ENCODE assay signal across 14 cellular contexts in genomic region chr3:98972155-98972554, GRCh38.
DNase-seq lines count a peak whose midpoint lies in the region; ATAC-seq, FAIRE-seq and TF ChIP-seq lines count a peak whose summit lies in the region.
"Had no signal": no experiment of that assay in that cellular context is flagged by ENCODE, and none has a peak within 500 bp of the region (broad histone marks: within the 10 kb centered on the region; RNA-seq: fewer than 3 reads in every experiment).

No MANE protein-coding gene starts in this region.

- peaks cover 1% of the 10 kb centered on the region for H3K27me3 Mint-ChIP-seq in mesothelial cell of epicardium (ENCODE audit: low read depth)

- H3K9me3 Mint-ChIP-seq in mesothelial cell of epicardium = peaks cover 7% of the 10 kb centered on the region
- H3K9me3 Mint-ChIP-seq: stimulated activated naive CD8-positive, alpha-beta T cell treated with anti-CD3 and anti-CD28 coated beads, Interleukin-15, Interleukin-2, amounts not matched to agents 100 ng/mL and 50 ng/mL, for 24 hours had no signal

- no peak for FAIRE-seq in frontal cortex (lab: Jason Lieb, UNC)
- FAIRE-seq: GM12892 had no signal

- DNase-seq in COLO829 (ENCODE audit: low spot score) (peak; percentile 70), NCI-H226 (peak; percentile 93), choroid plexus epithelial cell (ENCODE audit: low read depth) (peak; percentile 95), mesothelial cell of epicardium (ENCODE audit: low spot score in 2 of 2, unreplicated experiment in 2 of 2) (no peak), frontal cortex (ENCODE audit: low spot score in 2 of 2) (no peak), NCI-H1048 (lab: John Stamatoyannopoulos, UW) (no peak), NCI-H2171 treated with DMSO at 0.1 percent for 48 hours (lab: John Stamatoyannopoulos, UW) (no peak)
- DNase-seq: Caco-2; hippocampal formation; NCI-H187 treated with DMSO at 0.1 percent for 48 hours; stimulated activated CD4-positive, alpha-beta T cell treated with anti-CD3 and anti-CD28 coated beads, Interleukin-15, amount 100 ng/mL, for 24 hours had no signal

- no peak overlapping the region for H3K4me3 ChIP-seq in choroid plexus epithelial cell (ENCODE audit: low read depth, low read length)

- TF ChIP-seq CTCF in choroid plexus epithelial cell (conservative IDR thresholded peaks at IDR 0.05; ENCODE audit: low read depth, low read length) (no peak), mesothelial cell of epicardium (IDR thresholded peaks at IDR 0.05; ENCODE audit: unreplicated experiment) (no peak)

- H3K36me3 Mint-ChIP-seq in mesothelial cell of epicardium = no peaks in the 10 kb centered on the region

- peaks cover 4% of the 10 kb centered on the region for H3K4me1 Mint-ChIP-seq in mesothelial cell of epicardium

- ATAC-seq in HG03108 (IDR thresholded peaks at IDR 0.05; ENCODE audit: unreplicated experiment) = no peak

- no peak overlapping the region for H3K4me3 Mint-ChIP-seq in mesothelial cell of epicardium
- H3K4me3 Mint-ChIP-seq: stimulated activated naive CD8-positive, alpha-beta T cell treated with anti-CD3 and anti-CD28 coated beads, Interleukin-15, Interleukin-2, amounts not matched to agents 100 ng/mL and 50 ng/mL, for 24 hours had no signal

- peak overlapping the region; percentile 48 for H3K27ac Mint-ChIP-seq in mesothelial cell of epicardium

Comparison
In these comparisons a context has a peak if more than half of its experiments do, and no peak if none do; other contexts are left out.
1. DNase-seq: peak in COLO829 (single experiment), NCI-H226 (single experiment) and choroid plexus epithelial cell (single experiment); none in mesothelial cell of epicardium (0 of 2), frontal cortex (0 of 2), NCI-H1048 (single experiment) and NCI-H2171 treated with DMSO at 0.1 percent for 48 hours (single experiment).